Comparison of ENCODE assay signal across 12 cellular contexts in genomic region chr14:95979339-95980042, GRCh38. TPM values are rescaled to one million over a fixed set of nuclear protein-coding genes. Genes with fewer than 3 reads are reported as not detected.
DNase-seq lines count a peak whose midpoint lies in the region; ATAC-seq, FAIRE-seq and TF ChIP-seq lines count a peak whose summit lies in the region.
"Had no signal": no experiment of that assay in that cellular context is flagged by ENCODE, and none has a peak within 500 bp of the region (broad histone marks: within the 10 kb centered on the region; RNA-seq: fewer than 3 reads in every experiment).

No MANE protein-coding gene starts in this region.

- DNase-seq in GM06990 (ENCODE audit: extremely low read depth, insufficient read length) = no peak
- peak; percentile 52 for DNase-seq in WTC11 (ENCODE audit: low spot score)
- DNase-seq in left kidney (ENCODE audit: low read depth, low spot score) = peak; percentile 24
- no peak for DNase-seq in NCI-H1105 treated with DMSO at 0.1 percent for 48 hours (lab: John Stamatoyannopoulos, UW)
- no peak for DNase-seq in GM12892 (ENCODE audit: insufficient read length)
- no peak for DNase-seq in endothelial cell (ENCODE audit: low spot score)
- DNase-seq: DND-41, NCI-H510A treated with DMSO at 0.1 percent for 48 hours, SW 1271, uterus had no signal

- TF ChIP-seq CTCF in GM06990 (IDR thresholded peaks at IDR 0.05; ENCODE audit: insufficient read depth, low read length, poor library complexity, severe bottlenecking) (peak; percentile 41), WTC11 (IDR thresholded peaks at IDR 0.05) (no peak), endothelial cell (IDR thresholded peaks at IDR 0.05; ENCODE audit: unreplicated experiment) (no peak)

- peak overlapping the region; percentile 41; the same call in 1 of the 2 replicates for H3K9ac ChIP-seq in HUES64 (ENCODE audit: low read depth, low read length)

- peak; percentile 87 for ATAC-seq in WTC11

- H3K9me3 Mint-ChIP-seq in WTC11 (peaks cover 15% of the 10 kb centered on the region), endothelial cell (ENCODE audit: unreplicated experiment) (no peaks in the 10 kb centered on the region)

- 22% methylated on average over 7 of the region's 7 CpGs for WGBS in HUES64

- H3K36me3 Mint-ChIP-seq in WTC11 = peaks cover 21% of the 10 kb centered on the region
- H3K36me3 Mint-ChIP-seq in endothelial cell (ENCODE audit: low read depth, unreplicated experiment) = no peaks in the 10 kb centered on the region

- H3K27ac ChIP-seq in HUES64 (ENCODE audit: low read depth, low read length) = peak overlapping the region; percentile 88
- H3K27ac ChIP-seq: uterus had no signal

- no peaks in the 10 kb centered on the region; the same call in 1 of the 2 replicates for H3K27me3 ChIP-seq in GM06990 (replicated peaks; ENCODE audit: control insufficient read depth, insufficient read depth, low read length)
- no peaks in the 10 kb centered on the region for H3K27me3 ChIP-seq in HUES64 (ENCODE audit: insufficient read depth, low read length)
- H3K27me3 ChIP-seq: uterus had no signal

- H3K4me1 Mint-ChIP-seq in WTC11 = peaks cover 27% of the 10 kb centered on the region
- H3K4me1 Mint-ChIP-seq in endothelial cell (ENCODE audit: unreplicated experiment) = no peaks in the 10 kb centered on the region

- POLR2A ChIA-PET in WTC11 (lab: Charles Lee) = interaction anchor here (0.7 kb wide), 1 partner anchor 85 kb away, joined by 3 read pairs; no protein-coding TSS in a partner anchor

- H3K4me3 ChIP-seq in GM06990 (replicated peaks; ENCODE audit: low read depth, low read length) = no peak overlapping the region
- H3K4me3 ChIP-seq in HUES64 (ENCODE audit: low read length) = no peak overlapping the region
- H3K4me3 ChIP-seq: smooth muscle cell, uterus had no signal

- CTCF ChIA-PET in WTC11 (lab: Charles Lee) = interaction anchor here (0.6 to 3.5 kb wide), 22 partner anchors 10 to 420 kb away, joined by 3 to 30 read pairs (median 4); partner anchors contain the start of gene TUNAR

- H3K27me3 Mint-ChIP-seq in WTC11 (ENCODE audit: low read depth) (no peaks in the 10 kb centered on the region; the same call in none of the 2 replicates), endothelial cell (ENCODE audit: unreplicated experiment) (peaks cover 6% of the 10 kb centered on the region)

- no peak for TF ChIP-seq POLR2A in GM12892 (IDR thresholded peaks at IDR 0.05; ENCODE audit: low read depth, low read length)

- peaks cover 35% of the 10 kb centered on the region for H3K4me1 ChIP-seq in HUES64 (ENCODE audit: insufficient read depth, low read length)
- H3K4me1 ChIP-seq: uterus had no signal

- H3K4me3 Mint-ChIP-seq in WTC11 (peak overlapping the region; percentile 24; the same call in 1 of the 2 replicates), endothelial cell (ENCODE audit: unreplicated experiment) (no peak overlapping the region)

- H3K36me3 ChIP-seq in GM06990 (ENCODE audit: control insufficient read depth, insufficient read depth, low read length) (no peaks in the 10 kb centered on the region), HUES64 (ENCODE audit: insufficient read depth, low read length) (no peaks in the 10 kb centered on the region)
- H3K36me3 ChIP-seq: uterus had no signal

- H3K9me3 ChIP-seq in HUES64 (ENCODE audit: insufficient read depth, low read depth, low read length) = no peaks in the 10 kb centered on the region
- H3K9me3 ChIP-seq: uterus had no signal

- FAIRE-seq in GM12892 (lab: Jason Lieb, UNC) = no peak

- H3K27ac Mint-ChIP-seq in WTC11 = no peak overlapping the region; the same call in 1 of the 2 replicates
- no peak overlapping the region for H3K27ac Mint-ChIP-seq in endothelial cell (ENCODE audit: unreplicated experiment)

TF ChIP-seq in WTC11, 78 proteins besides CTCF, POLR2A, EP300 and RAD21:
- TF ChIP-seq, protein P1, sequence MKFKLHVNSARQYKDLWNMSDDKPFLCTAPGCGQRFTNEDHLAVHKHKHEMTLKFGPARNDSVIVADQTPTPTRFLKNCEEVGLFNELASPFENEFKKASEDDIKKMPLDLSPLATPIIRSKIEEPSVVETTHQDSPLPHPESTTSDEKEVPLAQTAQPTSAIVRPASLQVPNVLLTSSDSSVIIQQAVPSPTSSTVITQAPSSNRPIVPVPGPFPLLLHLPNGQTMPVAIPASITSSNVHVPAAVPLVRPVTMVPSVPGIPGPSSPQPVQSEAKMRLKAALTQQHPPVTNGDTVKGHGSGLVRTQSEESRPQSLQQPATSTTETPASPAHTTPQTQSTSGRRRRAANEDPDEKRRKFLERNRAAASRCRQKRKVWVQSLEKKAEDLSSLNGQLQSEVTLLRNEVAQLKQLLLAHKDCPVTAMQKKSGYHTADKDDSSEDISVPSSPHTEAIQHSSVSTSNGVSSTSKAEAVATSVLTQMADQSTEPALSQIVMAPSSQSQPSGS (CRISPR knock-in tag; IDR thresholded peaks at IDR 0.05; ENCODE audit: borderline replicate concordance, low read depth) = no peak
- peak; percentile 94 for TF ChIP-seq GTF2I (CRISPR knock-in tag; conservative IDR thresholded peaks at IDR 0.05)
- no peak for TF ChIP-seq HMGA2 (CRISPR knock-in tag; IDR thresholded peaks at IDR 0.05)

RNA-seq across cellular contexts. Expression of gene C14orf132, which starts 59.7 kb away (rescaled TPM):
- 16.4 TPM for polyA plus RNA-seq in HUES64 (2013, experiment 1 of 2)
- 21.2 TPM for polyA plus RNA-seq in HUES64 (2013, experiment 2 of 2)
- 14.1 to 17.6 TPM (median 16.0 TPM) in 3 replicates for total RNA-seq in WTC11 (2021)
- 1.6 TPM for polyA plus RNA-seq in GM12892 (2012; ENCODE audit: missing spikeins)
- 4.4 TPM for total RNA-seq in endothelial cell (ENCODE audit: unreplicated experiment)

Comparison
In these comparisons a context has a peak if more than half of its experiments do, and no peak if none do; other contexts are left out.
1. DNase-seq: peak in WTC11 (single experiment) and left kidney (single experiment); none in GM06990 (single experiment), NCI-H1105 treated with DMSO at 0.1 percent for 48 hours (single experiment), GM12892 (single experiment) and endothelial cell (single experiment).